In genomic region chr2:207055254-207055653, GRCh38 we compare ENCODE assay signal across 20 cellular contexts.
"Had no signal": no experiment of that assay in that cellular context is flagged by ENCODE, and none has a peak within 500 bp of the region (broad histone marks: within the 10 kb centered on the region; RNA-seq: fewer than 3 reads in every experiment).

No MANE protein-coding gene starts in this region.

- DNase-seq: activated CD4-positive, alpha-beta T cell treated with anti-CD3 and anti-CD28 coated beads, Interleukin-2, amount 50 U/mL, for 1 hour; activated CD4-positive, CD25-positive, alpha-beta regulatory T cell treated with anti-CD3 and anti-CD28 coated beads, Interleukin-2, amount 50 U/mL, for 72 hours; activated gamma-delta T cell treated with Interleukin-2 at 50 U/mL for 16 hours; activated T-cell treated with anti-CD3 and anti-CD28 coated beads, Interleukin-2, amount 50 U/mL, for 1 hour; adrenal gland; central memory CD4-positive, alpha-beta T cell; dermis blood vessel endothelial cell; effector memory CD4-positive, alpha-beta T cell; hippocampal formation; left ventricle myocardium inferior; nephron progenitor cell; occipital lobe; stimulated activated CD4-positive, alpha-beta T cell treated with anti-CD3 and anti-CD28 coated beads, Interleukin-4, amount 100 ng/mL, for 24 hours; stimulated activated naive CD4-positive, alpha-beta T cell treated with Interleukin-2 at 50 U/mL for 16 hours; thyroid gland; upper lobe of right lung; WERI-Rb-1 had no signal

- H3K27ac ChIP-seq: adrenal gland, foreskin keratinocyte, left ventricle myocardium inferior, thyroid gland, upper lobe of right lung, WERI-Rb-1 had no signal

- H3K9me3 ChIP-seq: adrenal gland, left ventricle myocardium inferior, thyroid gland, upper lobe of right lung had no signal

- H3K27ac Mint-ChIP-seq: activated naive CD8-positive, alpha-beta T cell; nephron progenitor cell; T-helper 2 cell treated with Interferon-gamma antibody and Interleukin-4, amounts not matched to agents 5 μg/mL and 100 μg/mL, for 36 hours had no signal

- H3K9me3 Mint-ChIP-seq: nephron progenitor cell; T-helper 2 cell treated with Interferon-gamma antibody and Interleukin-4, amounts not matched to agents 5 μg/mL and 100 μg/mL, for 36 hours had no signal

- H3K4me3 Mint-ChIP-seq: activated naive CD8-positive, alpha-beta T cell; nephron progenitor cell; T-helper 2 cell treated with Interferon-gamma antibody and Interleukin-4, amounts not matched to agents 5 μg/mL and 100 μg/mL, for 36 hours had no signal

- H3K4me3 ChIP-seq: adrenal gland, left ventricle myocardium inferior, thyroid gland, upper lobe of right lung had no signal

- ATAC-seq: upper lobe of right lung had no signal

- H3K4me1 ChIP-seq: adrenal gland, foreskin keratinocyte, left ventricle myocardium inferior, thyroid gland, upper lobe of right lung had no signal

- H3K36me3 ChIP-seq: adrenal gland, left ventricle myocardium inferior, thyroid gland, upper lobe of right lung, WERI-Rb-1 had no signal

- H3K27me3 ChIP-seq: adrenal gland, foreskin keratinocyte, thyroid gland, upper lobe of right lung had no signal
